27 cellular contexts compared by ENCODE assay signal in genomic region chr5:139694556-139695182, GRCh38. TPM values are rescaled to one million over a fixed set of nuclear protein-coding genes. Genes with fewer than 3 reads are reported as not detected.
DNase-seq lines count a peak whose midpoint lies in the region; ATAC-seq and TF ChIP-seq lines count a peak whose summit lies in the region.
"Had no signal": no experiment of that assay in that cellular context is flagged by ENCODE, and none has a peak within 500 bp of the region (broad histone marks: within the 10 kb centered on the region; RNA-seq: fewer than 3 reads in every experiment).

No MANE protein-coding gene starts in this region.

- no peak overlapping the region for H3K4me3 Mint-ChIP-seq in mesothelial cell of epicardium
- H3K4me3 Mint-ChIP-seq: activated T-cell treated with anti-CD3 and anti-CD28 coated beads, Interleukin-2, amount 50 U/mL, for 24 hours; CD8-positive, alpha-beta T cell; central memory CD8-positive, alpha-beta T cell had no signal

- no peaks in the 10 kb centered on the region for H3K79me2 ChIP-seq in SK-N-SH (ENCODE audit: insufficient read depth)
- no peaks in the 10 kb centered on the region for H3K79me2 ChIP-seq in smooth muscle cell (ENCODE audit: low read depth)

- DNase-seq in SK-N-SH (no peak), choroid plexus epithelial cell (ENCODE audit: low read depth) (peak; percentile 56), mesothelial cell of epicardium (ENCODE audit: low spot score in 2 of 2, unreplicated experiment in 2 of 2) (no peak), smooth muscle cell (lab: John Stamatoyannopoulos, UW; ENCODE audit: unreplicated experiment) (no peak), NCI-H1436 (lab: John Stamatoyannopoulos, UW) (no peak), NCI-H1105 (lab: John Stamatoyannopoulos, UW) (no peak), SKM-1 (lab: John Stamatoyannopoulos, UW; ENCODE audit: unreplicated experiment) (no peak)
- DNase-seq: activated CD4-positive, alpha-beta T cell treated with anti-CD3 and anti-CD28 coated beads for 4 hours; activated T-cell treated with anti-CD3 and anti-CD28 coated beads, Interleukin-2, amount 50 U/mL, for 24 hours; anterior cingulate cortex; DMS153; heart left ventricle; mesendoderm; MV-4-11; naive thymus-derived CD8-positive, alpha-beta T cell; NCI-H187 treated with DMSO at 0.1 percent for 48 hours; NCI-H2227 treated with DMSO at 0.1 percent for 48 hours; posterior cingulate gyrus; RPMI8226; stimulated activated CD8-positive, alpha-beta memory T cell treated with anti-CD3 and anti-CD28 coated beads, Interleukin-4, amount 100 ng/mL, for 48 hours; upper lobe of right lung had no signal

- H3K36me3 Mint-ChIP-seq in mesothelial cell of epicardium, result no peaks in the 10 kb centered on the region
- H3K36me3 Mint-ChIP-seq: CD8-positive, alpha-beta T cell; naive thymus-derived CD8-positive, alpha-beta T cell had no signal

- H4K20me1 ChIP-seq in SK-N-SH (ENCODE audit: insufficient read depth), result no peaks in the 10 kb centered on the region
- no peaks in the 10 kb centered on the region for H4K20me1 ChIP-seq in smooth muscle cell (ENCODE audit: low read depth)

- no peaks in the 10 kb centered on the region for H3K27me3 Mint-ChIP-seq in mesothelial cell of epicardium (ENCODE audit: low read depth)

- POLR2A ChIA-PET in SK-N-SH (lab: Yijun Ruan, JAX), result no interaction called here

- H3K4me1 Mint-ChIP-seq in mesothelial cell of epicardium, result peaks cover 48% of the 10 kb centered on the region

- CTCF ChIA-PET in SK-N-SH (lab: Yijun Ruan, JAX), result interaction anchor here (0.9 to 14.8 kb wide), 7 partner anchors 13 to 71 kb away, joined by 4 to 310 read pairs (median 5); partner anchors contain the start of gene CXXC5

- H3K9me3 Mint-ChIP-seq in mesothelial cell of epicardium, result no peaks in the 10 kb centered on the region
- H3K9me3 Mint-ChIP-seq: activated T-cell treated with anti-CD3 and anti-CD28 coated beads, Interleukin-2, amount 50 U/mL, for 24 hours; CD8-positive, alpha-beta T cell; central memory CD8-positive, alpha-beta T cell; naive thymus-derived CD8-positive, alpha-beta T cell had no signal

- H3K9me3 ChIP-seq in SK-N-SH (no peaks in the 10 kb centered on the region), smooth muscle cell (replicated peaks; ENCODE audit: low read depth) (no peaks in the 10 kb centered on the region)
- H3K9me3 ChIP-seq: heart left ventricle, upper lobe of right lung had no signal

- H3K27ac ChIP-seq in SK-N-SH (ENCODE audit: low read depth in 2 of 2, low read length in 1 of 2), result peak overlapping the region; percentile 34 to 97; a peak in 3 of 4 replicates
- H3K27ac ChIP-seq in smooth muscle cell (ENCODE audit: low read depth), result peak overlapping the region; percentile 98
- H3K27ac ChIP-seq: 22Rv1, heart left ventricle, KMS-11, SK-N-MC, upper lobe of right lung had no signal

- H3K4me2 ChIP-seq in SK-N-SH (no peak overlapping the region), smooth muscle cell (peak overlapping the region; percentile 42)
- H3K4me2 ChIP-seq: KMS-11 had no signal

- H3K4me3 ChIP-seq in SK-N-SH (ENCODE audit: low read depth in 2 of 2, low read length in 1 of 2), result no peak overlapping the region
- H3K4me3 ChIP-seq in choroid plexus epithelial cell (ENCODE audit: low read depth, low read length), result no peak overlapping the region
- no peak overlapping the region for H3K4me3 ChIP-seq in smooth muscle cell
- H3K4me3 ChIP-seq: heart left ventricle, SK-N-MC, upper lobe of right lung had no signal

- peaks cover 54 to 65% of the 10 kb centered on the region in 2 experiments; a peak in 3 of 4 replicates for H3K4me1 ChIP-seq in SK-N-SH (ENCODE audit: control insufficient read depth in 1 of 2, insufficient read depth in 2 of 2, low read depth in 1 of 2, low read length in 1 of 2)
- H3K4me1 ChIP-seq in smooth muscle cell (ENCODE audit: low read depth), result peaks cover 57% of the 10 kb centered on the region

- ATAC-seq in SK-N-SH treated with all-trans-retinoic acid at 6 μM for 48 hours, result no peak
- ATAC-seq: CD8-positive, alpha-beta T cell; heart left ventricle; naive thymus-derived CD8-positive, alpha-beta T cell; upper lobe of right lung had no signal

- no peak overlapping the region for H3K9ac ChIP-seq in SK-N-SH
- peak overlapping the region; percentile 26 for H3K9ac ChIP-seq in smooth muscle cell (ENCODE audit: low read depth)
- H3K9ac ChIP-seq: KMS-11 had no signal

- H3K9me2 ChIP-seq in SK-N-SH, result no peaks in the 10 kb centered on the region

- H3K27ac Mint-ChIP-seq in mesothelial cell of epicardium, result peak overlapping the region; percentile 27
- H3K27ac Mint-ChIP-seq: activated T-cell treated with anti-CD3 and anti-CD28 coated beads, Interleukin-2, amount 50 U/mL, for 24 hours had no signal

- WGBS in SK-N-SH (ENCODE audit: low lambda C conversion rate), result 50% methylated on average over 1 of the region's 1 CpG
- WGBS in smooth muscle cell (ENCODE audit: low lambda C conversion rate), result 11% methylated on average over 1 of the region's 1 CpG

- TF ChIP-seq RAD21 in SK-N-SH (IDR thresholded peaks at IDR 0.05; ENCODE audit: low read length), result no peak

- H2AFZ ChIP-seq in SK-N-SH (ENCODE audit: low read depth) (no peak overlapping the region), smooth muscle cell (ENCODE audit: low read depth) (no peak overlapping the region)

- H3K36me3 ChIP-seq in SK-N-SH (replicated peaks in 1 of 2; ENCODE audit: control insufficient read depth in 1 of 2, insufficient read depth in 2 of 2, low read length in 1 of 2) (no peaks in the 10 kb centered on the region), smooth muscle cell (ENCODE audit: low read depth) (no peaks in the 10 kb centered on the region)
- H3K36me3 ChIP-seq: heart left ventricle, upper lobe of right lung had no signal

- H3K27me3 ChIP-seq in SK-N-SH (ENCODE audit: insufficient read depth) (no peaks in the 10 kb centered on the region), smooth muscle cell (ENCODE audit: low read depth) (no peaks in the 10 kb centered on the region)
- H3K27me3 ChIP-seq: upper lobe of right lung had no signal

- no peak for TF ChIP-seq EP300 in SK-N-SH (IDR thresholded peaks at IDR 0.05; ENCODE audit: borderline replicate concordance in 1 of 2, low read depth in 1 of 2, low read length in 1 of 2)

- H3F3A ChIP-seq in SK-N-SH (replicated peaks; ENCODE audit: insufficient read depth) (peaks cover 48% of the 10 kb centered on the region), smooth muscle cell (ENCODE audit: low read depth) (peaks cover 34% of the 10 kb centered on the region)

- TF ChIP-seq CTCF in SK-N-SH (IDR thresholded peaks at IDR 0.05) (no peak), choroid plexus epithelial cell (conservative IDR thresholded peaks at IDR 0.05; ENCODE audit: low read depth, low read length) (no peak), mesothelial cell of epicardium (IDR thresholded peaks at IDR 0.05; ENCODE audit: unreplicated experiment) (no peak), smooth muscle cell (IDR thresholded peaks at IDR 0.05; ENCODE audit: borderline replicate concordance, insufficient read depth, poor library complexity, severe bottlenecking) (no peak)

TF ChIP-seq in SK-N-SH, 30 proteins besides CTCF, POLR2A, EP300 and RAD21:
- TF ChIP-seq YY1 (IDR thresholded peaks at IDR 0.05; ENCODE audit: low read depth) (no peak), MXI1 (IDR thresholded peaks at IDR 0.05; ENCODE audit: low read depth, low read length) (no peak), RFX5 (IDR thresholded peaks at IDR 0.05; ENCODE audit: low read length) (no peak), FOXM1 (IDR thresholded peaks at IDR 0.05; ENCODE audit: low read depth) (no peak), PBX3 (IDR thresholded peaks at IDR 0.05) (no peak), NFIC (IDR thresholded peaks at IDR 0.05; ENCODE audit: borderline replicate concordance) (no peak), MEF2A (IDR thresholded peaks at IDR 0.05; ENCODE audit: borderline replicate concordance, low read depth) (no peak), TCF12 (IDR thresholded peaks at IDR 0.05) (peak; percentile 31; the same call in 1 of the 2 replicates)

TF ChIP-seq in SK-N-SH treated with all-trans-retinoic acid at 6 μM for 48 hours, 23 proteins besides CTCF, POLR2A, EP300 and RAD21 (continues in another document):
- TF ChIP-seq ESRRG (CRISPR knock-in tag; IDR thresholded peaks at IDR 0.05) (no peak), TSHZ2 (CRISPR knock-in tag; IDR thresholded peaks at IDR 0.05) (no peak), ARNTL (CRISPR knock-in tag; IDR thresholded peaks at IDR 0.05; ENCODE audit: borderline replicate concordance, low read depth) (no peak)

RNA-seq across cellular contexts. Expression of gene CXXC5, which starts 46.5 kb away (rescaled TPM):
- polyA plus RNA-seq in SK-N-SH (2012; rRNA removed), result 47.4 and 52.9 TPM in 2 replicates
- 32.6 and 46.5 TPM in 2 replicates for polyA plus RNA-seq in SK-N-SH (2012; cell fraction: cytosol; rRNA removed)
- 35.1 and 38.6 TPM in 2 replicates for polyA plus RNA-seq in SK-N-SH (2012; cell fraction: nucleus; rRNA removed)
- total RNA-seq in mesothelial cell of epicardium, result 35.7 to 38.3 TPM (median 37.4 TPM) in 3 replicates
- total RNA-seq in smooth muscle cell, result 85.5 and 103 TPM in 2 replicates
- polyA plus RNA-seq in smooth muscle cell, result 139 and 175 TPM in 2 replicates
